Comparison of ENCODE assay signal across 9 cellular contexts in the genomic region with DNA sequence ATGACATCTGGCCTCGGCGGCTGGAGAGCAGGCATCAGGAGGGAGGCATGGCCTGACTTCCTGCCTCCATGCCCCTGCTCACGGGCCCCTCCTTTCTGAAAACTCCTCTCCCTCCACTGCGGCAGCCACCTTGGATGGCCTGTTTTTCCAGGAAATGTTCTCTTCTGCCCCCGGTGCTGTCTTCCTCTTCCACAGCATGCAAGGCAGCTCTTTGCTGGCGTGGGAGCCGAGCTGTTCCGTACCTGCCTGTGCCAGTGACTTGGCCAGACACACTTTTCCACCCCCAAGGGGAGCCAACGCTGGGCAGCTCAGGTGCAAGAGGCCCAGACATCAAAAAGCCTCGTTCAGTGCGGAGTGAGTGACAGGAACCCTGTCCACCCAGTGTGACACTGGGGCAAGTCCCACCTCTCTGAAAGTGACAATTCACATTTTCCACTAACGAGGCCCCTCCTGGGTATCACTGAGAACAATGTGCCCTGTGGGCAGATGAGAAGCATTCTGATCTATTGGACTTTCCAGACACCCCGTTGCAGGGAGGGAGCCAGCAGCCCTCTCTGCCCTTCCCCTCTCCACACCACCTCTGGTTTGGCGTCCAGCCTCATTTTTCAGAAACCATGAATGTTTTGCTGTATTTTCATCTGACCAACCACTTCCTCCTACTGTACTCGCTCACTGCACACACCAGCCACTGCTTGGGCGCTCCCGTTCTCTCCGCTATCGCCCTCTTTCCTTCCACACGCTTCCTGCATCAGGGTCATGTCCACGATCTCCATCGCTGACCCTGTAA. TPM values are rescaled to one million over a fixed set of nuclear protein-coding genes. Genes with fewer than 3 reads are reported as not detected.
DNase-seq lines count a peak whose midpoint lies in the region; TF ChIP-seq lines count a peak whose summit lies in the region.
"Had no signal": no experiment of that assay in that cellular context is flagged by ENCODE, and none has a peak within 500 bp of the region (broad histone marks: within the 10 kb centered on the region; RNA-seq: fewer than 3 reads in every experiment).

No MANE protein-coding gene starts in this region.

- no peak overlapping the region for H3K4me2 ChIP-seq in H9 (ENCODE audit: insufficient read depth, insufficient read length, low read length)

- intact Hi-C loops in activated T-helper 2 cell treated with anti-CD3 and anti-CD28 coated beads, Interferon-gamma antibody, Interleukin-2, Interleukin-4, amounts not matched to agents 10 μg/mL and 5 μg/mL and 100 μg/mL, durations not matched to agents 14 hours and 24 hours and 36 hours (cut with micrococcal nuclease), result loop anchor here (1.0 to 10.0 kb wide), 10 partner anchors 8 to 643 kb away; partner anchors contain the start of gene KDM8

- TF ChIP-seq CTCF in GM12875 (IDR thresholded peaks at IDR 0.05; ENCODE audit: borderline replicate concordance, insufficient read depth, low read depth, low read length), result no peak
- TF ChIP-seq CTCF in H9 (conservative IDR thresholded peaks at IDR 0.05), result no peak

- H3K36me3 Mint-ChIP-seq in H9 (ENCODE audit: insufficient read depth in 1 of 3, low read depth in 3 of 3), result no peaks in the 10 kb centered on the region
- H3K36me3 Mint-ChIP-seq in activated T-helper 2 cell treated with anti-CD3 and anti-CD28 coated beads, Interferon-gamma antibody, Interleukin-2, Interleukin-4, amounts not matched to agents 10 μg/mL and 5 μg/mL and 100 μg/mL, durations not matched to agents 14 hours and 24 hours and 36 hours (ENCODE audit: low read depth), result peaks cover 83% of the 10 kb centered on the region

- no peak overlapping the region for H4K8ac ChIP-seq in H9 (replicated peaks; ENCODE audit: insufficient read length, low read depth, low read length)

- no CpG with 5 or more reads among the region's 22 CpGs for WGBS in H9 (ENCODE audit: extremely low coverage, insufficient read length, low lambda C conversion rate)

- H3K18ac ChIP-seq in H9 (ENCODE audit: insufficient read length, low read depth, low read length), result peak overlapping the region; percentile 45

- DNase-seq in H9 (no peak), NOMO-1 treated with DMSO at 0.1 percent for 48 hours (lab: John Stamatoyannopoulos, UW; ENCODE audit: unreplicated experiment) (peak; percentile 42), islet precursor cell (peak; percentile 63), ACHN (no peak), HuH-7 (ENCODE audit: low spot score) (no peak)
- DNase-seq in activated T-helper 2 cell treated with anti-CD3 and anti-CD28 coated beads, Interferon-gamma antibody, Interleukin-2, Interleukin-4, amounts not matched to agents 10 μg/mL and 5 μg/mL and 100 μg/mL, durations not matched to agents 14 hours and 24 hours and 36 hours (ENCODE audit: low spot score), result peak; percentile 77
- peak; percentile 57 to 65 (median 61) for DNase-seq in stimulated activated CD4-positive, alpha-beta T cell treated with anti-CD3 and anti-CD28 coated beads, TNF-alpha, amount 100 ng/mL, for 1 hour (ENCODE audit: low read depth in 3 of 3, low spot score in 1 of 3)

- H3K23me2 ChIP-seq in H9 (ENCODE audit: insufficient read length, low read depth, low read length, poor library complexity, severe bottlenecking), result no peaks in the 10 kb centered on the region

- no peak overlapping the region for H2BK20ac ChIP-seq in H9 (ENCODE audit: low read depth, low read length, poor library complexity, severe bottlenecking)

- no peak overlapping the region; the same call in 1 of the 2 replicates for H3K14ac ChIP-seq in H9 (ENCODE audit: insufficient read depth, low read length)

- H3K79me1 ChIP-seq in H9 (ENCODE audit: insufficient read depth, low read depth, low read length, poor library complexity, severe bottlenecking), result no peaks in the 10 kb centered on the region

- H3K4me3 ChIP-seq in GM12875 (ENCODE audit: low read depth, low read length), result peak overlapping the region; percentile 16
- H3K4me3 ChIP-seq: lung had no signal

- no peak overlapping the region for H3K27ac ChIP-seq in H9 (ENCODE audit: insufficient read length, low read depth, low read length)

- no peak overlapping the region for H3K4ac ChIP-seq in H9 (ENCODE audit: low read depth, low read length)

- H3K27ac Mint-ChIP-seq in H9, result peak overlapping the region in 2 of 3 experiments; percentile 40 to 89; a peak in 4 of 7 replicates
- peak overlapping the region; percentile 100 for H3K27ac Mint-ChIP-seq in activated T-helper 2 cell treated with anti-CD3 and anti-CD28 coated beads, Interferon-gamma antibody, Interleukin-2, Interleukin-4, amounts not matched to agents 10 μg/mL and 5 μg/mL and 100 μg/mL, durations not matched to agents 14 hours and 24 hours and 36 hours

- H3K56ac ChIP-seq in H9 (ENCODE audit: insufficient read length, low read depth, low read length), result no peak overlapping the region

- H2AFZ ChIP-seq in H9 (ENCODE audit: low read length), result no peak overlapping the region

- H3K9ac ChIP-seq in H9 (ENCODE audit: extremely low read depth, insufficient read length, low read length), result no peak overlapping the region

- in situ Hi-C loops in ACHN (cut with HindIII; ENCODE audit: low pct_ligation_motif_present, low pct_unique_long_range_greater_than_20kb, low sequenced_read_pairs), result no loop called here

- H3K23ac ChIP-seq in H9 (ENCODE audit: insufficient read length, low read depth, low read length), result no peak overlapping the region

- H3T11ph ChIP-seq in H9 (ENCODE audit: low read length), result no peak overlapping the region

- no peaks in the 10 kb centered on the region for H3K9me3 ChIP-seq in H9 (ENCODE audit: control insufficient read depth, low read depth, low read length)

- no peak overlapping the region for H4K91ac ChIP-seq in H9 (ENCODE audit: insufficient read length, low read depth, low read length)

- H3K4me1 ChIP-seq in H9 (ENCODE audit: insufficient read depth, low read length), result no peaks in the 10 kb centered on the region

- H3K9me3 Mint-ChIP-seq in H9, result no peaks in the 10 kb centered on the region
- H3K9me3 Mint-ChIP-seq in activated T-helper 2 cell treated with anti-CD3 and anti-CD28 coated beads, Interferon-gamma antibody, Interleukin-2, Interleukin-4, amounts not matched to agents 10 μg/mL and 5 μg/mL and 100 μg/mL, durations not matched to agents 14 hours and 24 hours and 36 hours, result no peaks in the 10 kb centered on the region

- H2BK5ac ChIP-seq in H9 (ENCODE audit: insufficient read length, low read length), result no peak overlapping the region

- no peak overlapping the region for H2BK120ac ChIP-seq in H9 (ENCODE audit: low read depth, low read length, poor library complexity, severe bottlenecking)

- peaks cover 10 to 22% of the 10 kb centered on the region in 2 experiments for H3K4me1 Mint-ChIP-seq in H9
- peaks cover 88% of the 10 kb centered on the region for H3K4me1 Mint-ChIP-seq in activated T-helper 2 cell treated with anti-CD3 and anti-CD28 coated beads, Interferon-gamma antibody, Interleukin-2, Interleukin-4, amounts not matched to agents 10 μg/mL and 5 μg/mL and 100 μg/mL, durations not matched to agents 14 hours and 24 hours and 36 hours (ENCODE audit: low read depth)

- no peak overlapping the region for H3K4me3 Mint-ChIP-seq in H9
- H3K4me3 Mint-ChIP-seq in activated T-helper 2 cell treated with anti-CD3 and anti-CD28 coated beads, Interferon-gamma antibody, Interleukin-2, Interleukin-4, amounts not matched to agents 10 μg/mL and 5 μg/mL and 100 μg/mL, durations not matched to agents 14 hours and 24 hours and 36 hours (ENCODE audit: low read depth), result peak overlapping the region; percentile 67

- no peak overlapping the region for H2BK15ac ChIP-seq in H9 (ENCODE audit: low read depth, low read length)

- no peaks in the 10 kb centered on the region for H3K27me3 ChIP-seq in H9 (ENCODE audit: insufficient read depth, low read length)

- H3K79me2 ChIP-seq in H9 (ENCODE audit: insufficient read depth, low read length), result no peaks in the 10 kb centered on the region

- peaks cover 1% of the 10 kb centered on the region; the same call in 1 of the 2 replicates for H3K27me3 Mint-ChIP-seq in H9 (ENCODE audit: low read depth)
- no peaks in the 10 kb centered on the region for H3K27me3 Mint-ChIP-seq in activated T-helper 2 cell treated with anti-CD3 and anti-CD28 coated beads, Interferon-gamma antibody, Interleukin-2, Interleukin-4, amounts not matched to agents 10 μg/mL and 5 μg/mL and 100 μg/mL, durations not matched to agents 14 hours and 24 hours and 36 hours (ENCODE audit: low read depth)

- H4K5ac ChIP-seq in H9 (ENCODE audit: insufficient read length, low read depth, low read length), result no peak overlapping the region

- no peak overlapping the region for H2AK5ac ChIP-seq in H9 (ENCODE audit: insufficient read length, low read length)

- no peaks in the 10 kb centered on the region for H4K20me1 ChIP-seq in H9 (ENCODE audit: control insufficient read depth, insufficient read depth, insufficient read length)

- H2BK12ac ChIP-seq in H9 (ENCODE audit: insufficient read length, low read depth, low read length), result no peak overlapping the region

RNA-seq across cellular contexts. Expression of gene NSMCE1, which starts 31.1 kb away (rescaled TPM):
- 19.3 and 25.3 TPM in 2 replicates for total RNA-seq in H9 (2021)
- 186 and 189 TPM in 2 replicates for total RNA-seq in activated T-helper 2 cell treated with anti-CD3 and anti-CD28 coated beads, Interferon-gamma antibody, Interleukin-2, Interleukin-4, amounts not matched to agents 10 μg/mL and 5 μg/mL and 100 μg/mL, durations not matched to agents 14 hours and 24 hours and 36 hours

RNA-seq across cellular contexts. Expression of gene KDM8, which starts 34.1 kb away (rescaled TPM):
- total RNA-seq in H9 (2021), result 15.2 and 15.5 TPM in 2 replicates
- total RNA-seq in activated T-helper 2 cell treated with anti-CD3 and anti-CD28 coated beads, Interferon-gamma antibody, Interleukin-2, Interleukin-4, amounts not matched to agents 10 μg/mL and 5 μg/mL and 100 μg/mL, durations not matched to agents 14 hours and 24 hours and 36 hours, result 13.5 and 17.3 TPM in 2 replicates

Comparison
In these comparisons a context has a peak if more than half of its experiments do, and no peak if none do; other contexts are left out.
1. DNase-seq: peak in NOMO-1 treated with DMSO at 0.1 percent for 48 hours (single experiment), activated T-helper 2 cell treated with anti-CD3 and anti-CD28 coated beads, Interferon-gamma antibody, Interleukin-2, Interleukin-4, amounts not matched to agents 10 μg/mL and 5 μg/mL and 100 μg/mL, durations not matched to agents 14 hours and 24 hours and 36 hours (single experiment), islet precursor cell (single experiment) and stimulated activated CD4-positive, alpha-beta T cell treated with anti-CD3 and anti-CD28 coated beads, TNF-alpha, amount 100 ng/mL, for 1 hour (3 of 3); none in H9 (single experiment), ACHN (single experiment) and HuH-7 (single experiment).